ENCODE assay signal across 15 cellular contexts in genomic region chr1:1164361-1164700, GRCh38. TPM values are rescaled to one million over a fixed set of nuclear protein-coding genes. Genes with fewer than 3 reads are reported as not detected.
DNase-seq lines count a peak whose midpoint lies in the region; ATAC-seq, FAIRE-seq and TF ChIP-seq lines count a peak whose summit lies in the region.
"Had no signal": no experiment of that assay in that cellular context is flagged by ENCODE, and none has a peak within 500 bp of the region (broad histone marks: within the 10 kb centered on the region; RNA-seq: fewer than 3 reads in every experiment).

No MANE protein-coding gene starts in this region.

- peaks cover 11% of the 10 kb centered on the region; the same call in 1 of the 2 replicates for H3K79me2 ChIP-seq in GM23338 (replicated peaks; ENCODE audit: insufficient read depth)

- H2AFZ ChIP-seq in GM23338 = peak overlapping the region; percentile 69; the same call in 1 of the 2 replicates

- intact Hi-C loops in body of pancreas (cut with DNase I) = no loop called here
- intact Hi-C loops in kidney (cut with DNase I) = no loop called here
- intact Hi-C loops in psoas muscle (cut with DNase I) = no loop called here

- H3K27me3 ChIP-seq in GM23338 (ENCODE audit: insufficient read depth) (no peaks in the 10 kb centered on the region), body of pancreas (no peaks in the 10 kb centered on the region), psoas muscle (ENCODE audit: insufficient read depth in 3 of 3, low read length in 2 of 3) (peaks cover 0 to 40% (median 4%) of the 10 kb centered on the region in 3 donors)

- TF ChIP-seq CTCF in GM23338 (conservative IDR thresholded peaks at IDR 0.05; ENCODE audit: low read depth in 2 of 2) = no peak
- TF ChIP-seq CTCF in body of pancreas (IDR thresholded peaks at IDR 0.05) = no peak
- TF ChIP-seq CTCF in kidney (IDR thresholded peaks at IDR 0.05; ENCODE audit: borderline replicate concordance, extremely low read depth, insufficient read depth) = no peak
- no peak for TF ChIP-seq CTCF in psoas muscle (IDR thresholded peaks at IDR 0.05)

- H3K36me3 Mint-ChIP-seq in GM23338 (ENCODE audit: low read depth) = peaks cover 2% of the 10 kb centered on the region; the same call in 1 of the 3 replicates
- H3K36me3 Mint-ChIP-seq: activated naive CD4-positive, alpha-beta T cell treated with anti-CD3 and anti-CD28 coated beads, Interleukin-2, amount 10 ng/mL, durations not matched to agents 7 days and 5 days had no signal

- 0 out of 2 replicates have a peak, but pooled peaks cover 11% of the 10 kb centered on the region for H3F3A ChIP-seq in GM23338 (replicated peaks; ENCODE audit: low read depth)

- H3K4me3 ChIP-seq in GM23338 = peak overlapping the region; percentile 44
- peak overlapping the region; percentile 40 to 61 for H3K4me3 ChIP-seq in body of pancreas
- peak overlapping the region; percentile 49 to 66 for H3K4me3 ChIP-seq in kidney (ENCODE audit: low read length in 2 of 2)
- no peak overlapping the region for H3K4me3 ChIP-seq in psoas muscle

- H3K4me1 Mint-ChIP-seq in GM23338 = peaks cover 14% of the 10 kb centered on the region
- H3K4me1 Mint-ChIP-seq: activated naive CD4-positive, alpha-beta T cell treated with anti-CD3 and anti-CD28 coated beads, Interleukin-2, amount 10 ng/mL, durations not matched to agents 7 days and 5 days had no signal

- 19 to 26% methylated on average over 23 to 24 of the region's 26 CpGs for WGBS in body of pancreas, 2 donors
- 81 to 88% (median 88%) methylated on average over 25 to 26 of the region's 26 CpGs for WGBS in psoas muscle, 3 donors

- H3K27ac ChIP-seq in GM23338 (ENCODE audit: low read depth) (no peak overlapping the region), body of pancreas (peak overlapping the region; percentile 89 to 97 (median 94)), kidney (ENCODE audit: low read depth in 2 of 2, low read length in 2 of 2) (peak overlapping the region; percentile 71 to 90), psoas muscle (no peak overlapping the region), substantia nigra (ENCODE audit: low read depth, low read length, poor library complexity, severe bottlenecking) (no peak overlapping the region)

- no peak for FAIRE-seq in kidney (lab: Jason Lieb, UNC)

- no peaks in the 10 kb centered on the region for H3K9me3 ChIP-seq in body of pancreas
- H3K9me3 ChIP-seq in kidney (ENCODE audit: control insufficient read depth in 1 of 2, low read length in 2 of 2) = no peaks in the 10 kb centered on the region
- no peaks in the 10 kb centered on the region for H3K9me3 ChIP-seq in psoas muscle

- no peaks in the 10 kb centered on the region for H3K9me3 Mint-ChIP-seq in GM23338
- H3K9me3 Mint-ChIP-seq: activated naive CD4-positive, alpha-beta T cell treated with anti-CD3 and anti-CD28 coated beads, Interleukin-2, amount 10 ng/mL, durations not matched to agents 7 days and 5 days; T-helper 1 cell treated with Interleukin-12 subunit alpha and Interleukin-12 subunit beta and Interleukin-4 antibody, amounts not matched to agents 30 μg/mL and 1 μg/mL, for 36 hours had no signal

- no peak for TF ChIP-seq POLR2A in body of pancreas (IDR thresholded peaks at IDR 0.05)

- H3K4me3 Mint-ChIP-seq in GM23338 = peak overlapping the region; percentile 58
- H3K4me3 Mint-ChIP-seq: activated naive CD4-positive, alpha-beta T cell treated with anti-CD3 and anti-CD28 coated beads, Interleukin-2, amount 10 ng/mL, durations not matched to agents 7 days and 5 days; T-helper 1 cell treated with Interleukin-12 subunit alpha and Interleukin-12 subunit beta and Interleukin-4 antibody, amounts not matched to agents 30 μg/mL and 1 μg/mL, for 36 hours had no signal

- no peak for DNase-seq in GM23338 (ENCODE audit: low spot score)
- DNase-seq in body of pancreas = no peak
- DNase-seq in kidney = no peak
- DNase-seq in psoas muscle = peak; percentile 10 to 44
- no peak for DNase-seq in substantia nigra (lab: John Stamatoyannopoulos, UW)
- DNase-seq: activated CD8-positive, alpha-beta memory T cell treated with anti-CD3 and anti-CD28 coated beads, Interleukin-2, amount 50 U/mL, for 48 hours; activated naive CD4-positive, alpha-beta T cell treated with anti-CD3 and anti-CD28 coated beads, Interleukin-2, amount 10 ng/mL, durations not matched to agents 7 days and 5 days; NCI-H2107 had no signal

- ATAC-seq in GM23338 (no peak), body of pancreas (no peak), psoas muscle (no peak), HG03521 (IDR thresholded peaks at IDR 0.05; ENCODE audit: unreplicated experiment) (no peak), GM19455 (IDR thresholded peaks at IDR 0.05; ENCODE audit: unreplicated experiment) (no peak), HG03520 (IDR thresholded peaks at IDR 0.05; ENCODE audit: unreplicated experiment) (no peak)

- H3K4me1 ChIP-seq in GM23338 (ENCODE audit: insufficient read depth) = peaks cover 14% of the 10 kb centered on the region; the same call in 1 of the 2 replicates
- H3K4me1 ChIP-seq in body of pancreas = peaks cover 57% of the 10 kb centered on the region
- H3K4me1 ChIP-seq in kidney (ENCODE audit: control insufficient read depth in 1 of 2, insufficient read depth in 1 of 2, low read depth in 1 of 2, low read length in 2 of 2) = peaks cover 4 to 10% of the 10 kb centered on the region in 2 donors
- peaks cover 9% of the 10 kb centered on the region for H3K4me1 ChIP-seq in psoas muscle

- no peaks in the 10 kb centered on the region for H3K9me2 ChIP-seq in GM23338 (ENCODE audit: insufficient read depth)

- H4K20me1 ChIP-seq in GM23338 (replicated peaks; ENCODE audit: insufficient read depth) = no peaks in the 10 kb centered on the region

- H3K36me3 ChIP-seq in GM23338 (ENCODE audit: insufficient read depth) (no peaks in the 10 kb centered on the region), body of pancreas (replicated peaks in 1 of 2; ENCODE audit: insufficient read depth in 1 of 2, low read depth in 2 of 2) (no peaks in the 10 kb centered on the region), kidney (ENCODE audit: control insufficient read depth in 1 of 2, insufficient read depth in 2 of 2, low read length in 2 of 2) (no peaks in the 10 kb centered on the region), psoas muscle (ENCODE audit: insufficient read depth in 1 of 2, low read depth in 1 of 2) (no peaks in the 10 kb centered on the region)

- peak overlapping the region; percentile 67 for H3K4me2 ChIP-seq in GM23338

- H3K27me3 Mint-ChIP-seq in GM23338 (ENCODE audit: insufficient read depth, low read depth, poor library complexity) = peaks cover 24% of the 10 kb centered on the region

- H3K9ac ChIP-seq in kidney (ENCODE audit: low read length in 2 of 2) = peak overlapping the region in 1 of 2 donors; percentile 38

- no peak overlapping the region; the same call in 1 of the 2 replicates for H3K27ac Mint-ChIP-seq in GM23338
- H3K27ac Mint-ChIP-seq: activated naive CD4-positive, alpha-beta T cell treated with anti-CD3 and anti-CD28 coated beads, Interleukin-2, amount 10 ng/mL, durations not matched to agents 7 days and 5 days; T-helper 1 cell treated with Interleukin-12 subunit alpha and Interleukin-12 subunit beta and Interleukin-4 antibody, amounts not matched to agents 30 μg/mL and 1 μg/mL, for 36 hours had no signal

TF ChIP-seq in GM23338, 12 proteins besides CTCF, POLR2A, EP300 and RAD21 (continues in another document):
- TF ChIP-seq ZNF114 (CRISPR knock-in tag; IDR thresholded peaks at IDR 0.05) = no peak
- TF ChIP-seq NANOG (IDR thresholded peaks at IDR 0.05; ENCODE audit: borderline replicate concordance) = no peak

RNA-seq across cellular contexts. Expression of gene TTLL10, which starts 9.3 kb away (rescaled TPM):
- 0.45 TPM in 1 of 2 replicates, not detected in the other for total RNA-seq in GM23338 (2014; rRNA removed; shearing (Covaris generic))
- polyA plus RNA-seq in GM23338 (2016; fragmentation: Nextera tagmentation; extraction: Ambion mirVana) (not detected in 2 replicates), kidney (ENCODE audit: insufficient read depth, low read depth, low replicate concordance) (not detected), psoas muscle (under 1 TPM; 0.03 to 0.10 (median 0.10) TPM)
- total RNA-seq in body of pancreas (under 1 TPM; 0.66 to 0.78 TPM), kidney (1.5 TPM), psoas muscle (under 1 TPM in 1 of 4 donors, not detected in 3; 0.27 TPM)
- total RNA-seq: dermis microvascular lymphatic vessel endothelial cell, HT1080, M059J had no signal

RNA-seq across cellular contexts. Expression of gene TNFRSF18, which starts 42.1 kb away (rescaled TPM):
- total RNA-seq in GM23338 (2014; rRNA removed; shearing (Covaris generic)) = 0.58 and 1.5 TPM in 2 replicates
- 0.56 and 1.1 TPM in 2 replicates for polyA plus RNA-seq in GM23338 (2016; fragmentation: Nextera tagmentation; extraction: Ambion mirVana)
- total RNA-seq in body of pancreas = not detected
- total RNA-seq in kidney = 8.1 TPM
- not detected for polyA plus RNA-seq in kidney (ENCODE audit: insufficient read depth, low read depth, low replicate concordance)
- under 1 TPM in 1 of 4 donors, not detected in 3; 0.27 TPM for total RNA-seq in psoas muscle
- under 1 TPM; 0.04 to 0.76 (median 0.13) TPM for polyA plus RNA-seq in psoas muscle
- total RNA-seq: HT1080, M059J had no signal

RNA-seq across cellular contexts. Expression of gene C1orf159, which starts 48.4 kb away (rescaled TPM):
- total RNA-seq in GM23338 (2014; rRNA removed; shearing (Covaris generic)) = 21.3 and 21.5 TPM in 2 replicates
- polyA plus RNA-seq in GM23338 (2016; fragmentation: Nextera tagmentation; extraction: Ambion mirVana) = 9.6 and 9.9 TPM in 2 replicates
- 10 to 100 TPM in 1 of 2 donors, 1 to 10 TPM in 1; 8.8 to 13.2 TPM for total RNA-seq in body of pancreas
- total RNA-seq in kidney = 14.8 TPM
- 8.6 TPM for polyA plus RNA-seq in kidney (ENCODE audit: insufficient read depth, low read depth, low replicate concordance)
- total RNA-seq in psoas muscle = 1 to 10 TPM; 1.5 to 3.5 (median 2.6) TPM
- polyA plus RNA-seq in psoas muscle = 1 to 10 TPM; 4.1 to 6.7 (median 4.3) TPM

RNA-seq across cellular contexts. Expression of gene TNFRSF4, which starts 49.6 kb away (rescaled TPM):
- total RNA-seq in GM23338 (2014; rRNA removed; shearing (Covaris generic)) = not detected in 2 replicates
- polyA plus RNA-seq in GM23338 (2016; fragmentation: Nextera tagmentation; extraction: Ambion mirVana) (not detected in 2 replicates), kidney (ENCODE audit: insufficient read depth, low read depth, low replicate concordance) (3.3 TPM), psoas muscle (1 to 10 TPM; 1.7 to 3.8 (median 2.6) TPM)
- total RNA-seq in body of pancreas (1 to 10 TPM in 1 of 2 donors, under 1 TPM in 1; 0.99 to 2.6 TPM), kidney (5.1 TPM), psoas muscle (1 to 10 TPM; 1.4 to 4.6 (median 3.7) TPM)
- total RNA-seq: M059J had no signal

Comparison
In these comparisons a context has a peak if more than half of its experiments do, and no peak if none do; other contexts are left out.
1. DNase-seq: peak in psoas muscle (2 of 2); none in GM23338 (single experiment), body of pancreas (0 of 4), kidney (single experiment) and substantia nigra (0 of 49).
2. H3K27ac ChIP-seq: peak in body of pancreas (4 of 4) and kidney (2 of 2); none in GM23338 (single experiment), psoas muscle (single experiment) and substantia nigra (single experiment).